17 cellular contexts compared by ENCODE assay signal in genomic region chr4:16075975-16076757, GRCh38. TPM values are rescaled to one million over a fixed set of nuclear protein-coding genes. Genes with fewer than 3 reads are reported as not detected.
DNase-seq lines count a peak whose midpoint lies in the region; ATAC-seq and TF ChIP-seq lines count a peak whose summit lies in the region.
"Had no signal": no experiment of that assay in that cellular context is flagged by ENCODE, and none has a peak within 500 bp of the region (broad histone marks: within the 10 kb centered on the region; RNA-seq: fewer than 3 reads in every experiment).

No MANE protein-coding gene starts in this region.

- no peak for TF ChIP-seq POLR2A in esophagus muscularis mucosa (IDR thresholded peaks at IDR 0.05; ENCODE audit: low read depth)

- no peaks in the 10 kb centered on the region for H3K4me1 ChIP-seq in esophagus muscularis mucosa
- H3K4me1 ChIP-seq: BLaER1 had no signal

- no peaks in the 10 kb centered on the region for H3K36me3 ChIP-seq in esophagus muscularis mucosa
- H3K36me3 ChIP-seq: BLaER1 had no signal

- H3K27me3 ChIP-seq in esophagus muscularis mucosa, result peaks cover 0 to 32% (median 4%) of the 10 kb centered on the region in 4 donors

- intact Hi-C loops in activated CD4-positive, alpha-beta T cell treated with anti-CD3 and anti-CD28 coated beads, Interleukin-2, amount 10 ng/mL, durations not matched to agents 24 days and 14 days (cut with micrococcal nuclease), result no loop called here
- intact Hi-C loops in esophagus muscularis mucosa (cut with DNase I), result no loop called here
- intact Hi-C loops in activated naive CD4-positive, alpha-beta T cell treated with anti-CD3 and anti-CD28 coated beads for 36 hours (cut with micrococcal nuclease), result no loop called here

- ATAC-seq in HG03378 (IDR thresholded peaks at IDR 0.05; ENCODE audit: unreplicated experiment), result no peak

- H3K27ac Mint-ChIP-seq in activated CD4-positive, alpha-beta T cell treated with anti-CD3 and anti-CD28 coated beads, Interleukin-2, amount 10 ng/mL, durations not matched to agents 24 days and 14 days, result no peak overlapping the region
- no peak overlapping the region for H3K27ac Mint-ChIP-seq in activated naive CD4-positive, alpha-beta T cell treated with anti-CD3 and anti-CD28 coated beads for 36 hours
- H3K27ac Mint-ChIP-seq: CD8-positive, alpha-beta memory T cell; IgD-negative memory B cell had no signal

- H3K4me1 Mint-ChIP-seq in activated CD4-positive, alpha-beta T cell treated with anti-CD3 and anti-CD28 coated beads, Interleukin-2, amount 10 ng/mL, durations not matched to agents 24 days and 14 days, result no peaks in the 10 kb centered on the region
- H3K4me1 Mint-ChIP-seq in activated naive CD4-positive, alpha-beta T cell treated with anti-CD3 and anti-CD28 coated beads for 36 hours (ENCODE audit: low read depth), result peaks cover 8% of the 10 kb centered on the region
- H3K4me1 Mint-ChIP-seq: CD8-positive, alpha-beta memory T cell; IgD-negative memory B cell had no signal

- peaks cover 33% of the 10 kb centered on the region for H3K27me3 Mint-ChIP-seq in activated CD4-positive, alpha-beta T cell treated with anti-CD3 and anti-CD28 coated beads, Interleukin-2, amount 10 ng/mL, durations not matched to agents 24 days and 14 days
- H3K27me3 Mint-ChIP-seq in activated naive CD4-positive, alpha-beta T cell treated with anti-CD3 and anti-CD28 coated beads for 36 hours (ENCODE audit: low read depth), result peaks cover 48% of the 10 kb centered on the region

- no peak for TF ChIP-seq EP300 in esophagus muscularis mucosa (IDR thresholded peaks at IDR 0.05)

- H3K4me3 Mint-ChIP-seq in activated CD4-positive, alpha-beta T cell treated with anti-CD3 and anti-CD28 coated beads, Interleukin-2, amount 10 ng/mL, durations not matched to agents 24 days and 14 days, result no peak overlapping the region
- H3K4me3 Mint-ChIP-seq in activated naive CD4-positive, alpha-beta T cell treated with anti-CD3 and anti-CD28 coated beads for 36 hours, result no peak overlapping the region
- H3K4me3 Mint-ChIP-seq: CD8-positive, alpha-beta memory T cell; IgD-negative memory B cell had no signal

- H3K9me3 ChIP-seq in esophagus muscularis mucosa, result no peaks in the 10 kb centered on the region
- H3K9me3 ChIP-seq: BLaER1 had no signal

- H3K36me3 Mint-ChIP-seq in activated CD4-positive, alpha-beta T cell treated with anti-CD3 and anti-CD28 coated beads, Interleukin-2, amount 10 ng/mL, durations not matched to agents 24 days and 14 days (ENCODE audit: low read depth), result no peaks in the 10 kb centered on the region
- H3K36me3 Mint-ChIP-seq in activated naive CD4-positive, alpha-beta T cell treated with anti-CD3 and anti-CD28 coated beads for 36 hours (ENCODE audit: low read depth), result no peaks in the 10 kb centered on the region
- H3K36me3 Mint-ChIP-seq: CD8-positive, alpha-beta memory T cell; IgD-negative memory B cell had no signal

- CTCF ChIA-PET in activated naive CD4-positive, alpha-beta T cell treated with anti-CD3 and anti-CD28 coated beads for 36 hours (lab: Charles Lee), result no interaction called here

- H3K27ac ChIP-seq in esophagus muscularis mucosa (replicated peaks in 1 of 4), result no peak overlapping the region
- H3K27ac ChIP-seq: BLaER1 had no signal

- 82% methylated on average over 8 of the region's 8 CpGs for WGBS in esophagus muscularis mucosa

- TF ChIP-seq CTCF in esophagus muscularis mucosa (IDR thresholded peaks at IDR 0.05), result no peak

- H3K9me3 Mint-ChIP-seq in activated CD4-positive, alpha-beta T cell treated with anti-CD3 and anti-CD28 coated beads, Interleukin-2, amount 10 ng/mL, durations not matched to agents 24 days and 14 days, result no peaks in the 10 kb centered on the region
- no peaks in the 10 kb centered on the region for H3K9me3 Mint-ChIP-seq in activated naive CD4-positive, alpha-beta T cell treated with anti-CD3 and anti-CD28 coated beads for 36 hours
- H3K9me3 Mint-ChIP-seq: CD8-positive, alpha-beta memory T cell; IgD-negative memory B cell had no signal

- H3K4me3 ChIP-seq in esophagus muscularis mucosa, result no peak overlapping the region
- H3K4me3 ChIP-seq: BLaER1 had no signal

- DNase-seq in activated CD4-positive, alpha-beta T cell treated with anti-CD3 and anti-CD28 coated beads, Interleukin-2, amount 10 ng/mL, durations not matched to agents 24 days and 14 days, result peak; percentile 42
- no peak for DNase-seq in activated CD4-positive, alpha-beta T cell treated with anti-CD3 and anti-CD28 coated beads for 4 hours
- DNase-seq in NCI-H82 treated with DMSO at 0.1 percent for 48 hours (lab: John Stamatoyannopoulos, UW; ENCODE audit: unreplicated experiment), result peak; percentile 12
- DNase-seq in esophagus muscularis mucosa (ENCODE audit: extremely low spot score), result peak; percentile 92
- peak; percentile 72 for DNase-seq in renal cortical epithelial cell (ENCODE audit: low read depth)
- DNase-seq in activated naive CD4-positive, alpha-beta T cell treated with anti-CD3 and anti-CD28 coated beads for 36 hours, result no peak
- no peak for DNase-seq in GF-D8 (lab: John Stamatoyannopoulos, UW)
- DNase-seq: 8988T; AML-193; CD8-positive, alpha-beta memory T cell; DMS 273 treated with DMSO at 0.1 percent for 48 hours; DMS79 treated with DMSO at 0.1 percent for 48 hours; EL; H7 had no signal

RNA-seq across cellular contexts. Expression of gene PROM1, which starts 7.7 kb away (rescaled TPM):
- not detected in 2 replicates for total RNA-seq in activated CD4-positive, alpha-beta T cell treated with anti-CD3 and anti-CD28 coated beads, Interleukin-2, amount 10 ng/mL, durations not matched to agents 24 days and 14 days
- total RNA-seq in esophagus muscularis mucosa (1 to 10 TPM; 3.3 to 4.6 (median 4.0) TPM), renal cortical epithelial cell (61.6 and 98.4 TPM in 2 replicates)
- under 1 TPM; 0.05 to 0.10 TPM for total RNA-seq in activated naive CD4-positive, alpha-beta T cell treated with anti-CD3 and anti-CD28 coated beads for 36 hours

Comparison
In these comparisons a context has a peak if more than half of its experiments do, and no peak if none do; other contexts are left out.
1. DNase-seq: peak in activated CD4-positive, alpha-beta T cell treated with anti-CD3 and anti-CD28 coated beads, Interleukin-2, amount 10 ng/mL, durations not matched to agents 24 days and 14 days (single experiment), NCI-H82 treated with DMSO at 0.1 percent for 48 hours (single experiment), esophagus muscularis mucosa (single experiment) and renal cortical epithelial cell (single experiment); none in activated CD4-positive, alpha-beta T cell treated with anti-CD3 and anti-CD28 coated beads for 4 hours (0 of 2), activated naive CD4-positive, alpha-beta T cell treated with anti-CD3 and anti-CD28 coated beads for 36 hours (single experiment) and GF-D8 (single experiment).
2. RNA of gene PROM1, which starts 7.7 kb away (total RNA-seq): 61.6 to 98.4 TPM in renal cortical epithelial cell; 3.3 to 4.6 TPM in esophagus muscularis mucosa, 0.05 to 0.10 TPM in activated naive CD4-positive, alpha-beta T cell treated with anti-CD3 and anti-CD28 coated beads for 36 hours and not detected in activated CD4-positive, alpha-beta T cell treated with anti-CD3 and anti-CD28 coated beads, Interleukin-2, amount 10 ng/mL, durations not matched to agents 24 days and 14 days; every median in the first group is over 10 times any median in the second.